ENCODE assay signal across 35 cellular contexts in the genomic region with DNA sequence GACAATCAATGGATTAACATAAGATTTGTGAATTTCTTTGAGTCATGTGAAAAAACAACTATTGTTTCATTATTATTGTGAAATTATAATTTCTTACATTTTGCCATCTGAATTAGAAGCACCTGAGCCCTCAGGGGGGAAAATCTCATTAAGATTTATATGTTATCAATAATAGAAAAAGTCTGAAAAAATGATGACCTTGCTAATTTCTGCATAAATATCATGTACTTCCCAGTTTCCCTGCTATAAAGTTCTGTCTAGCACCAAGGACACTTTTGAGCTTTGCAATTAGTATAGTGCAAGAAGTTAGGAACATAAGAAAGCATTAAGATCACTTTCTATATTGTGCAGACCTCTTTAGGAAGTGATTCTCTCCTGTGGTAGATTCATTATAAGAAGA.
"Had no signal": no experiment of that assay in that cellular context is flagged by ENCODE, and none has a peak within 500 bp of the region (broad histone marks: within the 10 kb centered on the region; RNA-seq: fewer than 3 reads in every experiment).

No MANE protein-coding gene starts in this region.

- ATAC-seq: activated CD4-positive, alpha-beta T cell treated with anti-CD3 and anti-CD28 coated beads for 36 hours; activated CD4-positive, CD25-positive, alpha-beta regulatory T cell treated with anti-CD3 and anti-CD28 coated beads, Interleukin-2, amount 50 U/mL, for 24 hours; activated CD8-positive, alpha-beta memory T cell treated with anti-CD3 and anti-CD28 coated beads, Interleukin-2, amount 10 ng/mL, durations not matched to agents 7 days and 5 days; activated CD8-positive, alpha-beta T cell treated with anti-CD3 and anti-CD28 coated beads, Interleukin-2, amount 10 ng/mL, durations not matched to agents 7 days and 5 days; activated naive CD4-positive, alpha-beta T cell treated with anti-CD3 and anti-CD28 coated beads, Interleukin-2, amount 50 U/mL, for 72 hours; activated T-cell treated with anti-CD3 and anti-CD28 coated beads, Interleukin-2, amount 50 U/mL, for 4 hours; activated T-cell treated with anti-CD3 and anti-CD28 coated beads, Interleukin-2, amount 50 U/mL, for 72 hours; activated T-helper 17 cell treated with anti-CD3 and anti-CD28 coated beads, Interleukin-2, amount 50 U/mL, for 72 hours; body of pancreas; T-cell; T-helper 17 cell had no signal

- FAIRE-seq: astrocyte, TTC549 had no signal

- H3K4me3 ChIP-seq: adrenal gland, body of pancreas, breast epithelium had no signal

- H3K27ac ChIP-seq: adrenal gland, body of pancreas, brain microvascular endothelial cell, breast epithelium, VCaP had no signal

- H3K27me3 ChIP-seq: adrenal gland, body of pancreas, brain microvascular endothelial cell, breast epithelium had no signal

- H3K36me3 ChIP-seq: adrenal gland, brain microvascular endothelial cell, breast epithelium had no signal

- DNase-seq: activated B cell treated with CpG ODN at 0.5 μM for 24 hours; activated CD4-positive, alpha-beta memory T cell treated with anti-CD3 and anti-CD28 coated beads, Interleukin-2, amount 10 ng/mL, durations not matched to agents 7 days and 5 days; activated CD4-positive, alpha-beta T cell treated with anti-CD3 and anti-CD28 coated beads for 1 hour; activated CD4-positive, alpha-beta T cell treated with anti-CD3 and anti-CD28 coated beads for 36 hours; activated CD4-positive, alpha-beta T cell treated with anti-CD3 and anti-CD28 coated beads for 48 hours; activated CD4-positive, alpha-beta T cell treated with anti-CD3 and anti-CD28 coated beads, Interleukin-2, amount 10 ng/mL, durations not matched to agents 7 days and 5 days; activated CD4-positive, alpha-beta T cell treated with anti-CD3 and anti-CD28 coated beads, Interleukin-2, amount 50 U/mL, for 48 hours; activated CD8-positive, alpha-beta memory T cell treated with anti-CD3 and anti-CD28 coated beads for 24 hours; activated CD8-positive, alpha-beta memory T cell treated with anti-CD3 and anti-CD28 coated beads, Interleukin-2, amount 10 ng/mL, durations not matched to agents 7 days and 5 days; activated CD8-positive, alpha-beta T cell treated with anti-CD3 and anti-CD28 coated beads, Interleukin-2, amount 10 ng/mL, durations not matched to agents 7 days and 5 days; activated effector memory CD4-positive, alpha-beta T cell treated with anti-CD3 and anti-CD28 coated beads, Interleukin-2, amount 50 U/mL, for 16 hours; activated gamma-delta T cell treated with Interleukin-2 at 50 U/mL for 16 hours; activated naive CD4-positive, alpha-beta T cell; activated naive CD4-positive, alpha-beta T cell treated with anti-CD3 and anti-CD28 coated beads for 36 hours; activated naive CD4-positive, alpha-beta T cell treated with anti-CD3 and anti-CD28 coated beads, Interleukin-2, amount 50 U/mL, for 16 hours; activated naive CD8-positive, alpha-beta T cell treated with anti-CD3 and anti-CD28 coated beads for 36 hours; activated T-cell treated with anti-CD3 and anti-CD28 coated beads for 4 hours; activated T-cell treated with anti-CD3 and anti-CD28 coated beads, Interleukin-2, amount 50 U/mL, for 1 hour; activated T-cell treated with anti-CD3 and anti-CD28 coated beads, Interleukin-2, amount 50 U/mL, for 4 hours; activated T-cell treated with anti-CD3 and anti-CD28 coated beads, Interleukin-2, amount 50 U/mL, for 72 hours; adrenal gland; amniotic stem cell; aorta; body of pancreas; brain microvascular endothelial cell; central memory CD4-positive, alpha-beta T cell; T-cell; T-helper 17 cell had no signal

- H3K9me3 ChIP-seq: adrenal gland, body of pancreas, breast epithelium had no signal

- H3K4me1 ChIP-seq: body of pancreas had no signal
